2 cellular contexts compared by ENCODE assay signal in genomic region chr3:111981457-111981763, GRCh38.
TF ChIP-seq lines count a peak whose summit lies in the region.

No MANE protein-coding gene starts in this region.

TF ChIP-seq in IMR-90, 13 proteins besides CTCF, POLR2A, EP300 and RAD21:
- TF ChIP-seq SMC3 (IDR thresholded peaks at IDR 0.05; ENCODE audit: low read depth, low read length): no peak
- no peak for TF ChIP-seq MAZ (IDR thresholded peaks at IDR 0.05; ENCODE audit: borderline replicate concordance, low read depth, low read length)
- no peak for TF ChIP-seq USF2 (IDR thresholded peaks at IDR 0.05; ENCODE audit: low read depth, low read length)
- no peak for TF ChIP-seq ELK1 (IDR thresholded peaks at IDR 0.05; ENCODE audit: borderline replicate concordance, low read depth, low read length)
- TF ChIP-seq CHD1 (IDR thresholded peaks at IDR 0.05; ENCODE audit: low read depth, low read length): no peak
- no peak for TF ChIP-seq CEBPB (IDR thresholded peaks at IDR 0.05; ENCODE audit: low read depth, low read length)
- TF ChIP-seq MXI1 (IDR thresholded peaks at IDR 0.05; ENCODE audit: borderline replicate concordance, low read depth, low read length): no peak
- no peak for TF ChIP-seq FOS (IDR thresholded peaks at IDR 0.05; ENCODE audit: low read depth, low read length)
- no peak for TF ChIP-seq MAFK (IDR thresholded peaks at IDR 0.05; ENCODE audit: low read depth, low read length)
- no peak for TF ChIP-seq RFX5 (IDR thresholded peaks at IDR 0.05; ENCODE audit: low read depth, low read length)
- no peak for TF ChIP-seq BHLHE40 (IDR thresholded peaks at IDR 0.05; ENCODE audit: low read depth, low read length)
- TF ChIP-seq RCOR1 (IDR thresholded peaks at IDR 0.05; ENCODE audit: insufficient replicate concordance, low read length): no peak
- TF ChIP-seq NFE2L2 (IDR thresholded peaks at IDR 0.05; ENCODE audit: low read depth, low read length): no peak

TF ChIP-seq in GM12878, 131 proteins besides CTCF, POLR2A, EP300 and RAD21:
- no peak for TF ChIP-seq SMAD5 (IDR thresholded peaks at IDR 0.05; ENCODE audit: low read depth)
- no peak for TF ChIP-seq ELK1 (IDR thresholded peaks at IDR 0.05; ENCODE audit: low read depth, low read length)
- no peak for TF ChIP-seq ZBTB11 (CRISPR knock-in tag; IDR thresholded peaks at IDR 0.05)
- no peak for TF ChIP-seq BRCA1 (IDR thresholded peaks at IDR 0.05; ENCODE audit: low read depth, low read length)
- no peak for TF ChIP-seq CBX5 (IDR thresholded peaks at IDR 0.05; ENCODE audit: low read depth)
- no peak for TF ChIP-seq POLR2AphosphoS5 (IDR thresholded peaks at IDR 0.05; ENCODE audit: low read length)
- no peak for TF ChIP-seq NR2C2 (IDR thresholded peaks at IDR 0.05; ENCODE audit: borderline replicate concordance, control insufficient read depth, insufficient read length, low read depth)
- TF ChIP-seq PML (IDR thresholded peaks at IDR 0.05; ENCODE audit: low read length): no peak
- no peak for TF ChIP-seq POLR2AphosphoS2 (IDR thresholded peaks at IDR 0.05; ENCODE audit: low read depth, low read length)
- TF ChIP-seq SREBF1 (IDR thresholded peaks at IDR 0.05; ENCODE audit: low read length): no peak
